23 cellular contexts compared by ENCODE assay signal in the genomic region with DNA sequence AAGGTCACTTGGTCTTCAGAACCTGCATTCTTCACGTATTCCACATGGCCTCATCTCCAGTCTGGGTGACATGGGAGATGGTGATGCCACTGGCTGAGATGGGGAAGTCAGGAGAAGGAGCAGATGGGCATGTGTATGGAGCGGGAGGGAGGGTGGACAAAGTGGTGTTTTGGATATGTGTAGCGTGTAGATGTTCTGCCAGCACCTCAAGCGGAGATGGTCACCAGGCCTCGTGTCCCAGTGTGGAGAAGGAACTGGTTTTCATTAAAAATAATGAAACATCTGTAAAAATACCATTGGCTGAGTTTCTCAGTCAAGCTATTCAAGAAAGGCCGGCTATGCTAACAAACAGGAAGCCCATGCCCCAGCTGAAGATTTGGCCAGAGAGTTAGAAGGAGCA. TPM values are rescaled to one million over a fixed set of nuclear protein-coding genes. Genes with fewer than 3 reads are reported as not detected.
"Had no signal": no experiment of that assay in that cellular context is flagged by ENCODE, and none has a peak within 500 bp of the region (broad histone marks: within the 10 kb centered on the region; RNA-seq: fewer than 3 reads in every experiment).

No MANE protein-coding gene starts in this region.

- H3K9me3 ChIP-seq: left lung, pancreas, psoas muscle, tibial artery had no signal

- H3K27ac ChIP-seq: left lung, pancreas, psoas muscle had no signal

- H3K9me3 Mint-ChIP-seq: activated T-cell treated with anti-CD3 and anti-CD28 coated beads, Interleukin-2, amount 50 U/mL, for 4 hours; activated T-helper 2 cell treated with anti-CD3 and anti-CD28 coated beads, Interferon-gamma antibody, Interleukin-2, Interleukin-4, amounts not matched to agents 10 μg/mL and 5 μg/mL and 100 μg/mL, durations not matched to agents 14 hours and 24 hours and 36 hours; immature natural killer cell; natural killer cell treated with Interleukin-12 subunit alpha and Interleukin-12 subunit beta and Interleukin-15 and Interleukin-18, amount 100 ng/mL, for 72 hours had no signal

- H3K27ac Mint-ChIP-seq: activated naive CD8-positive, alpha-beta T cell; activated T-helper 2 cell treated with anti-CD3 and anti-CD28 coated beads, Interferon-gamma antibody, Interleukin-2, Interleukin-4, amounts not matched to agents 10 μg/mL and 5 μg/mL and 100 μg/mL, durations not matched to agents 14 hours and 24 hours and 36 hours; immature natural killer cell; natural killer cell treated with Interleukin-12 subunit alpha and Interleukin-12 subunit beta and Interleukin-15 and Interleukin-18, amount 100 ng/mL, for 72 hours had no signal

- H3K4me3 ChIP-seq: left lung, lung, pancreas, psoas muscle, tibial artery had no signal

- H3K27me3 ChIP-seq: left lung, pancreas, tibial artery had no signal

- ATAC-seq: activated T-cell treated with anti-CD3 and anti-CD28 coated beads, Interleukin-2, amount 50 U/mL, for 4 hours; left lung; natural killer cell treated with Interleukin-12 subunit alpha and Interleukin-12 subunit beta and Interleukin-15 and Interleukin-18, amount 100 ng/mL, for 72 hours; pancreas; psoas muscle; right cardiac atrium; stimulated activated naive CD8-positive, alpha-beta T cell treated with anti-CD3 and anti-CD28 coated beads, Interleukin-15, Interleukin-2, amounts not matched to agents 100 U/mL and 50 U/mL, for 24 hours had no signal

- FAIRE-seq: astrocyte, colon, pancreas had no signal

- DNase-seq: activated CD4-positive, alpha-beta T cell treated with anti-CD3 and anti-CD28 coated beads for 1 hour; activated CD4-positive, alpha-beta T cell treated with anti-CD3 and anti-CD28 coated beads, Interleukin-2, amount 50 U/mL, for 1 hour; activated CD8-positive, alpha-beta memory T cell treated with anti-CD3 and anti-CD28 coated beads, Interleukin-2, amount 50 U/mL, for 48 hours; activated naive CD4-positive, alpha-beta T cell; activated T-cell treated with anti-CD3 and anti-CD28 coated beads, Interleukin-2, amount 50 U/mL, for 4 hours; central memory CD4-positive, alpha-beta T cell; immature natural killer cell; left lung; midbrain; pancreas; psoas muscle; right cardiac atrium; stimulated activated CD4-positive, alpha-beta T cell treated with anti-CD3 and anti-CD28 coated beads, Interleukin-12 subunit alpha, Interleukin-12 subunit beta, amount 100 ng/mL, for 4 hours; stimulated activated CD4-positive, alpha-beta T cell treated with anti-CD3 and anti-CD28 coated beads, Interleukin-4, amount 100 ng/mL, for 4 hours; stimulated activated naive CD8-positive, alpha-beta T cell treated with anti-CD3 and anti-CD28 coated beads, Interleukin-15, Interleukin-2, amounts not matched to agents 100 U/mL and 50 U/mL, for 24 hours; T-helper 1 cell; tibial artery had no signal

- H3K36me3 Mint-ChIP-seq: activated naive CD8-positive, alpha-beta T cell; natural killer cell treated with Interleukin-12 subunit alpha and Interleukin-12 subunit beta and Interleukin-15 and Interleukin-18, amount 100 ng/mL, for 72 hours had no signal

- H3K4me1 Mint-ChIP-seq: immature natural killer cell had no signal

- H3K4me3 Mint-ChIP-seq: activated naive CD8-positive, alpha-beta T cell; activated T-cell treated with anti-CD3 and anti-CD28 coated beads, Interleukin-2, amount 50 U/mL, for 4 hours; immature natural killer cell; natural killer cell treated with Interleukin-12 subunit alpha and Interleukin-12 subunit beta and Interleukin-15 and Interleukin-18, amount 100 ng/mL, for 72 hours had no signal

- H3K36me3 ChIP-seq: pancreas had no signal

RNA-seq across cellular contexts. Expression of a gene that starts 26.2 kb away (rescaled TPM):
- total RNA-seq: activated T-helper 2 cell treated with anti-CD3 and anti-CD28 coated beads, Interferon-gamma antibody, Interleukin-2, Interleukin-4, amounts not matched to agents 10 μg/mL and 5 μg/mL and 100 μg/mL, durations not matched to agents 14 hours and 24 hours and 36 hours; natural killer cell treated with Interleukin-12 subunit alpha and Interleukin-12 subunit beta and Interleukin-15 and Interleukin-18, amount 100 ng/mL, for 72 hours had no signal
- polyA plus RNA-seq: immature natural killer cell had no signal
